In genomic region chr11:6259638-6260019, GRCh38 we compare ENCODE assay signal across 8 cellular contexts. TPM values are rescaled to one million over a fixed set of nuclear protein-coding genes. Genes with fewer than 3 reads are reported as not detected.
DNase-seq lines count a peak whose midpoint lies in the region; ATAC-seq and FAIRE-seq lines count a peak whose summit lies in the region.

CCKBR (plus strand) TSS chr11:6259838; CDS start chr11:6259929, 91 bp downstream.

- WGBS in small intestine, 3 donors: 0 to 2% (median 1%) methylated on average over 17 to 35 of the region's 35 CpGs

- no peak for FAIRE-seq in small intestine (lab: Jason Lieb, UNC)
- FAIRE-seq in GM19239 (lab: Jason Lieb, UNC): no peak

- H3K27me3 Mint-ChIP-seq in naive B cell: peaks cover 8 to 20% (median 8%) of the 10 kb centered on the region in 3 donors

- no peak within 1 kb of the TSS for H3K27ac ChIP-seq in SK-N-MC
- H3K27ac ChIP-seq in duodenal mucosa (ENCODE audit: low read depth, low read length): no peak within 1 kb of the TSS
- no peak within 1 kb of the TSS for H3K27ac ChIP-seq in small intestine (ENCODE audit: low read depth in 1 of 2, low read length in 1 of 2)

- peak within 1 kb of the TSS in 1 of 6 donors; percentile 44 for H3K27ac Mint-ChIP-seq in naive B cell

- H3K27me3 ChIP-seq in duodenal mucosa (ENCODE audit: control insufficient read depth in 1 of 2, insufficient read depth in 2 of 2, low read length in 2 of 2): peaks cover 40 to 56% of the 10 kb centered on the region in 2 donors
- peaks cover 0 to 20% of the 10 kb centered on the region in 2 donors for H3K27me3 ChIP-seq in small intestine (ENCODE audit: control insufficient read depth in 2 of 2, insufficient read depth in 2 of 2, low read length in 2 of 2)

- H3K36me3 ChIP-seq in SK-N-MC (ENCODE audit: insufficient read depth, low read length) (no peaks in the 10 kb centered on the region), duodenal mucosa (ENCODE audit: control insufficient read depth in 1 of 2, insufficient read depth in 2 of 2, low read length in 2 of 2) (no peaks in the 10 kb centered on the region), small intestine (ENCODE audit: control insufficient read depth in 2 of 2, insufficient read depth in 2 of 2, low read length in 2 of 2) (no peaks in the 10 kb centered on the region)

- H3K4me1 ChIP-seq in duodenal mucosa (ENCODE audit: control insufficient read depth in 1 of 2, insufficient read depth in 2 of 2, low read length in 2 of 2) (peaks cover 9 to 12% of the 10 kb centered on the region in 2 donors), small intestine (ENCODE audit: control insufficient read depth in 2 of 2, insufficient read depth in 1 of 2, low read depth in 1 of 2, low read length in 1 of 2) (no peaks in the 10 kb centered on the region)

- H3K4me3 Mint-ChIP-seq in naive B cell: peak within 1 kb of the TSS in 6 of 8 donors; percentile 61 to 91 (median 82)

- DNase-seq in DMS53 treated with DMSO at 0.1 percent for 48 hours (lab: John Stamatoyannopoulos, UW; ENCODE audit: unreplicated experiment): peak; percentile 23
- DNase-seq in SK-N-MC (ENCODE audit: low read depth, low spot score): no peak
- no peak for DNase-seq in naive B cell
- DNase-seq in small intestine: no peak
- no peak for DNase-seq in GM19239 (ENCODE audit: insufficient read length, low spot score)
- no peak for DNase-seq in activated CD4-positive, CD25-positive, alpha-beta regulatory T cell (lab: John Stamatoyannopoulos, UW)

- H3K4me3 ChIP-seq in SK-N-MC (peak within 1 kb of the TSS; percentile 59), duodenal mucosa (ENCODE audit: low read depth in 1 of 2, low read length in 2 of 2) (peak within 1 kb of the TSS; percentile 48 to 58), small intestine (ENCODE audit: low read depth in 1 of 2, low read length in 2 of 2) (peak within 1 kb of the TSS in 1 of 2 donors; percentile 50)

- H3K9ac ChIP-seq in SK-N-MC (ENCODE audit: insufficient read length) (no peak within 1 kb of the TSS), duodenal mucosa (ENCODE audit: low read depth in 1 of 2, low read length in 2 of 2) (no peak within 1 kb of the TSS)

- H3K9me3 ChIP-seq in SK-N-MC (ENCODE audit: low read depth, low read length) (no peaks in the 10 kb centered on the region), duodenal mucosa (ENCODE audit: control insufficient read depth in 1 of 2, low read length in 2 of 2) (no peaks in the 10 kb centered on the region), small intestine (ENCODE audit: control insufficient read depth, low read depth) (no peaks in the 10 kb centered on the region)

- peaks cover 0 to 12% (median 0%) of the 10 kb centered on the region in 3 donors for H3K4me1 Mint-ChIP-seq in naive B cell

- ATAC-seq in naive B cell (ENCODE audit: low read depth in 2 of 2) (peak; percentile 44 to 60), GM21717 (IDR thresholded peaks at IDR 0.05; ENCODE audit: unreplicated experiment) (no peak)

- no peaks in the 10 kb centered on the region for H3K9me3 Mint-ChIP-seq in naive B cell

- no peaks in the 10 kb centered on the region for H3K36me3 Mint-ChIP-seq in naive B cell

RNA-seq across cellular contexts. Expression of gene CCKBR, which starts in this region (rescaled TPM):
- not detected for polyA plus RNA-seq in naive B cell (ENCODE audit: low read depth in 6 of 6)
- polyA plus RNA-seq in small intestine: under 1 TPM in 1 of 3 donors, not detected in 2; 0.06 TPM

Comparison
In these comparisons a context has a peak if more than half of its experiments do, and no peak if none do; other contexts are left out.
1. Peak in ATAC-seq in naive B cell; RNA of the gene not detected or under 1 TPM.